Comparison of ENCODE assay signal across 1 cellular context in genomic region chr2:191895743-191896142, GRCh38.
TF ChIP-seq lines count a peak whose summit lies in the region.

No MANE protein-coding gene starts in this region.

TF ChIP-seq in IMR-90, 13 proteins besides CTCF, POLR2A, EP300 and RAD21:
- TF ChIP-seq RFX5 (IDR thresholded peaks at IDR 0.05; ENCODE audit: low read depth, low read length) (no peak), BHLHE40 (IDR thresholded peaks at IDR 0.05; ENCODE audit: low read depth, low read length) (no peak), SMC3 (IDR thresholded peaks at IDR 0.05; ENCODE audit: low read depth, low read length) (no peak), MAFK (IDR thresholded peaks at IDR 0.05; ENCODE audit: low read depth, low read length) (no peak), CEBPB (IDR thresholded peaks at IDR 0.05; ENCODE audit: low read depth, low read length) (no peak), NFE2L2 (IDR thresholded peaks at IDR 0.05; ENCODE audit: low read depth, low read length) (no peak), RCOR1 (IDR thresholded peaks at IDR 0.05; ENCODE audit: insufficient replicate concordance, low read length) (no peak), MXI1 (IDR thresholded peaks at IDR 0.05; ENCODE audit: borderline replicate concordance, low read depth, low read length) (no peak), MAZ (IDR thresholded peaks at IDR 0.05; ENCODE audit: borderline replicate concordance, low read depth, low read length) (no peak), CHD1 (IDR thresholded peaks at IDR 0.05; ENCODE audit: low read depth, low read length) (no peak)
- TF ChIP-seq, protein P1, sequence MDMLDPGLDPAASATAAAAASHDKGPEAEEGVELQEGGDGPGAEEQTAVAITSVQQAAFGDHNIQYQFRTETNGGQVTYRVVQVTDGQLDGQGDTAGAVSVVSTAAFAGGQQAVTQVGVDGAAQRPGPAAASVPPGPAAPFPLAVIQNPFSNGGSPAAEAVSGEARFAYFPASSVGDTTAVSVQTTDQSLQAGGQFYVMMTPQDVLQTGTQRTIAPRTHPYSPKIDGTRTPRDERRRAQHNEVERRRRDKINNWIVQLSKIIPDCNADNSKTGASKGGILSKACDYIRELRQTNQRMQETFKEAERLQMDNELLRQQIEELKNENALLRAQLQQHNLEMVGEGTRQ (IDR thresholded peaks at IDR 0.05; ENCODE audit: low read depth, low read length): no peak
- TF ChIP-seq, protein P2, sequence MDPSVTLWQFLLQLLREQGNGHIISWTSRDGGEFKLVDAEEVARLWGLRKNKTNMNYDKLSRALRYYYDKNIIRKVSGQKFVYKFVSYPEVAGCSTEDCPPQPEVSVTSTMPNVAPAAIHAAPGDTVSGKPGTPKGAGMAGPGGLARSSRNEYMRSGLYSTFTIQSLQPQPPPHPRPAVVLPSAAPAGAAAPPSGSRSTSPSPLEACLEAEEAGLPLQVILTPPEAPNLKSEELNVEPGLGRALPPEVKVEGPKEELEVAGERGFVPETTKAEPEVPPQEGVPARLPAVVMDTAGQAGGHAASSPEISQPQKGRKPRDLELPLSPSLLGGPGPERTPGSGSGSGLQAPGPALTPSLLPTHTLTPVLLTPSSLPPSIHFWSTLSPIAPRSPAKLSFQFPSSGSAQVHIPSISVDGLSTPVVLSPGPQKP (IDR thresholded peaks at IDR 0.05; ENCODE audit: borderline replicate concordance, low read depth, low read length): no peak
